Comparison of ENCODE assay signal across 2 cellular contexts in the genomic region with DNA sequence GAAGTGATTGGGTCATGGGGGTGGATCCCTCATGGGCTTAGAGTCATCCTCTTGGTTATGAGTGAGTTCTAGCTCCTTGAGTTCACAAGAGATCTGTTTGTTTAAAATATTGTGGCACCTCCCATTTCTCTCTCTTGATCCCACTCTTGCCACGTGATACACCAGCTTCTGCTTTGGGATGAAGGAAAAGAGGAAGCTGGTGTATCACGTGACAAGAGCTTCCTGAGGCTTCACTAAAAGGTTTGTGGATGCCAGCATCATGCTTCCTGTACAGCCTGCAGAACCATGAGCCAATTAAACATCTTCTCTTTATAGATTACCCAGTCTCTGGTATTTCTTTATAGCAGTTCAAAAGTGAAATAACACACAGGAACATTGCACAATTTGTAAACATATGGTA.
TF ChIP-seq lines count a peak whose summit lies in the region.

No MANE protein-coding gene starts in this region.

TF ChIP-seq in SK-N-SH, 30 proteins besides CTCF, POLR2A, EP300 and RAD21 (continued from another document):
- TF ChIP-seq, protein P1, sequence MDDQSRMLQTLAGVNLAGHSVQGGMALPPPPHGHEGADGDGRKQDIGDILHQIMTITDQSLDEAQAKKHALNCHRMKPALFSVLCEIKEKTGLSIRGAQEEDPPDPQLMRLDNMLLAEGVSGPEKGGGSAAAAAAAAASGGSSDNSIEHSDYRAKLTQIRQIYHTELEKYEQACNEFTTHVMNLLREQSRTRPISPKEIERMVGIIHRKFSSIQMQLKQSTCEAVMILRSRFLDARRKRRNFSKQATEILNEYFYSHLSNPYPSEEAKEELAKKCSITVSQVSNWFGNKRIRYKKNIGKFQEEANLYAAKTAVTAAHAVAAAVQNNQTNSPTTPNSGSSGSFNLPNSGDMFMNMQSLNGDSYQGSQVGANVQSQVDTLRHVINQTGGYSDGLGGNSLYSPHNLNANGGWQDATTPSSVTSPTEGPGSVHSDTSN (IDR thresholded peaks at IDR 0.05), result no peak
- TF ChIP-seq NRF1 (IDR thresholded peaks at IDR 0.05; ENCODE audit: low read depth, low read length) (no peak), NFIC (IDR thresholded peaks at IDR 0.05; ENCODE audit: borderline replicate concordance) (no peak), TAF1 (IDR thresholded peaks at IDR 0.05; ENCODE audit: borderline replicate concordance, low read depth, low read length) (no peak), TEAD4 (IDR thresholded peaks at IDR 0.05; ENCODE audit: borderline replicate concordance, insufficient read depth) (no peak), MEF2A (IDR thresholded peaks at IDR 0.05; ENCODE audit: borderline replicate concordance, low read depth) (no peak), ELF1 (IDR thresholded peaks at IDR 0.05) (no peak), YY1 (IDR thresholded peaks at IDR 0.05; ENCODE audit: low read depth) (no peak)
- TF ChIP-seq, protein P2, sequence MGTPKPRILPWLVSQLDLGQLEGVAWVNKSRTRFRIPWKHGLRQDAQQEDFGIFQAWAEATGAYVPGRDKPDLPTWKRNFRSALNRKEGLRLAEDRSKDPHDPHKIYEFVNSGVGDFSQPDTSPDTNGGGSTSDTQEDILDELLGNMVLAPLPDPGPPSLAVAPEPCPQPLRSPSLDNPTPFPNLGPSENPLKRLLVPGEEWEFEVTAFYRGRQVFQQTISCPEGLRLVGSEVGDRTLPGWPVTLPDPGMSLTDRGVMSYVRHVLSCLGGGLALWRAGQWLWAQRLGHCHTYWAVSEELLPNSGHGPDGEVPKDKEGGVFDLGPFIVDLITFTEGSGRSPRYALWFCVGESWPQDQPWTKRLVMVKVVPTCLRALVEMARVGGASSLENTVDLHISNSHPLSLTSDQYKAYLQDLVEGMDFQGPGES (IDR thresholded peaks at IDR 0.05; ENCODE audit: low read depth, low read length), result no peak

TF ChIP-seq in SK-N-SH treated with all-trans-retinoic acid at 6 μM for 48 hours, 23 proteins besides CTCF, POLR2A, EP300 and RAD21 (continued from another document):
- TF ChIP-seq, protein P3, sequence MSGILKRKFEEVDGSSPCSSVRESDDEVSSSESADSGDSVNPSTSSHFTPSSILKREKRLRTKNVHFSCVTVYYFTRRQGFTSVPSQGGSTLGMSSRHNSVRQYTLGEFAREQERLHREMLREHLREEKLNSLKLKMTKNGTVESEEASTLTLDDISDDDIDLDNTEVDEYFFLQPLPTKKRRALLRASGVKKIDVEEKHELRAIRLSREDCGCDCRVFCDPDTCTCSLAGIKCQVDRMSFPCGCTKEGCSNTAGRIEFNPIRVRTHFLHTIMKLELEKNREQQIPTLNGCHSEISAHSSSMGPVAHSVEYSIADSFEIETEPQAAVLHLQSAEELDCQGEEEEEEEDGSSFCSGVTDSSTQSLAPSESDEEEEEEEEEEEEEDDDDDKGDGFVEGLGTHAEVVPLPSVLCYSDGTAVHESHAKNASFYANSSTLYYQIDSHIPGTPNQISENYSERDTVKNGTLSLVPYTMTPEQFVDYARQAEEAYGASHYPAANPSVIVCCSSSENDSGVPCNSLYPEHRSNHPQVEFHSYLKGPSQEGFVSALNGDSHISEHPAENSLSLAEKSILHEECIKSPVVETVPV (CRISPR knock-in tag; IDR thresholded peaks at IDR 0.05), result no peak
- TF ChIP-seq OSR1 (CRISPR knock-in tag; IDR thresholded peaks at IDR 0.05) (no peak), ZFP30 (CRISPR knock-in tag; IDR thresholded peaks at IDR 0.05) (no peak), SNAI2 (CRISPR knock-in tag; IDR thresholded peaks at IDR 0.05) (no peak), ZNF70 (CRISPR knock-in tag; IDR thresholded peaks at IDR 0.05) (no peak), TCF4 (CRISPR knock-in tag; IDR thresholded peaks at IDR 0.05; ENCODE audit: borderline replicate concordance) (no peak), BACH2 (CRISPR knock-in tag; IDR thresholded peaks at IDR 0.05; ENCODE audit: borderline replicate concordance) (no peak), TOX (CRISPR knock-in tag; IDR thresholded peaks at IDR 0.05; ENCODE audit: borderline replicate concordance) (no peak), ESRRG (CRISPR knock-in tag; IDR thresholded peaks at IDR 0.05) (no peak), CSDC2 (CRISPR knock-in tag; IDR thresholded peaks at IDR 0.05) (no peak), GLIS3 (CRISPR knock-in tag; IDR thresholded peaks at IDR 0.05) (no peak)
- TF ChIP-seq, protein P4, sequence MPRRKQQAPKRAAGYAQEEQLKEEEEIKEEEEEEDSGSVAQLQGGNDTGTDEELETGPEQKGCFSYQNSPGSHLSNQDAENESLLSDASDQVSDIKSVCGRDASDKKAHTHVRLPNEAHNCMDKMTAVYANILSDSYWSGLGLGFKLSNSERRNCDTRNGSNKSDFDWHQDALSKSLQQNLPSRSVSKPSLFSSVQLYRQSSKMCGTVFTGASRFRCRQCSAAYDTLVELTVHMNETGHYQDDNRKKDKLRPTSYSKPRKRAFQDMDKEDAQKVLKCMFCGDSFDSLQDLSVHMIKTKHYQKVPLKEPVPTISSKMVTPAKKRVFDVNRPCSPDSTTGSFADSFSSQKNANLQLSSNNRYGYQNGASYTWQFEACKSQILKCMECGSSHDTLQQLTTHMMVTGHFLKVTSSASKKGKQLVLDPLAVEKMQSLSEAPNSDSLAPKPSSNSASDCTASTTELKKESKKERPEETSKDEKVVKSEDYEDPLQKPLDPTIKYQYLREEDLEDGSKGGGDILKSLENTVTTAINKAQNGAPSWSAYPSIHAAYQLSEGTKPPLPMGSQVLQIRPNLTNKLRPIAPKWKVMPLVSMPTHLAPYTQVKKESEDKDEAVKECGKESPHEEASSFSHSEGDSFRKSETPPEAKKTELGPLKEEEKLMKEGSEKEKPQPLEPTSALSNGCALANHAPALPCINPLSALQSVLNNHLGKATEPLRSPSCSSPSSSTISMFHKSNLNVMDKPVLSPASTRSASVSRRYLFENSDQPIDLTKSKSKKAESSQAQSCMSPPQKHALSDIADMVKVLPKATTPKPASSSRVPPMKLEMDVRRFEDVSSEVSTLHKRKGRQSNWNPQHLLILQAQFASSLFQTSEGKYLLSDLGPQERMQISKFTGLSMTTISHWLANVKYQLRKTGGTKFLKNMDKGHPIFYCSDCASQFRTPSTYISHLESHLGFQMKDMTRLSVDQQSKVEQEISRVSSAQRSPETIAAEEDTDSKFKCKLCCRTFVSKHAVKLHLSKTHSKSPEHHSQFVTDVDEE (CRISPR knock-in tag; IDR thresholded peaks at IDR 0.05), result no peak
- TF ChIP-seq, protein P5, sequence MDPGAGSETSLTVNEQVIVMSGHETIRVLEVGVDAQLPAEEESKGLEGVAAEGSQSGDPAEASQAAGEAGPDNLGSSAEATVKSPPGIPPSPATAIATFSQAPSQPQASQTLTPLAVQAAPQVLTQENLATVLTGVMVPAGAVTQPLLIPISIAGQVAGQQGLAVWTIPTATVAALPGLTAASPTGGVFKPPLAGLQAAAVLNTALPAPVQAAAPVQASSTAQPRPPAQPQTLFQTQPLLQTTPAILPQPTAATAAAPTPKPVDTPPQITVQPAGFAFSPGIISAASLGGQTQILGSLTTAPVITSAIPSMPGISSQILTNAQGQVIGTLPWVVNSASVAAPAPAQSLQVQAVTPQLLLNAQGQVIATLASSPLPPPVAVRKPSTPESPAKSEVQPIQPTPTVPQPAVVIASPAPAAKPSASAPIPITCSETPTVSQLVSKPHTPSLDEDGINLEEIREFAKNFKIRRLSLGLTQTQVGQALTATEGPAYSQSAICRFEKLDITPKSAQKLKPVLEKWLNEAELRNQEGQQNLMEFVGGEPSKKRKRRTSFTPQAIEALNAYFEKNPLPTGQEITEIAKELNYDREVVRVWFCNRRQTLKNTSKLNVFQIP (CRISPR knock-in tag; IDR thresholded peaks at IDR 0.05; ENCODE audit: borderline replicate concordance, low read depth), result no peak
